In genomic region chr1:114703242-114703641, GRCh38 we compare ENCODE assay signal across 17 cellular contexts. TPM values are rescaled to one million over a fixed set of nuclear protein-coding genes. Genes with fewer than 3 reads are reported as not detected.
DNase-seq lines count a peak whose midpoint lies in the region; ATAC-seq and TF ChIP-seq lines count a peak whose summit lies in the region.
"Had no signal": no experiment of that assay in that cellular context is flagged by ENCODE, and none has a peak within 500 bp of the region (broad histone marks: within the 10 kb centered on the region; RNA-seq: fewer than 3 reads in every experiment).

No MANE protein-coding gene starts in this region.

- H3K4me1 Mint-ChIP-seq in naive thymus-derived CD4-positive, alpha-beta T cell = peaks cover 0 to 4% (median 0%) of the 10 kb centered on the region in 7 donors
- H3K4me1 Mint-ChIP-seq: H9 had no signal

- H3K27ac Mint-ChIP-seq in naive thymus-derived CD4-positive, alpha-beta T cell = peak overlapping the region in 1 of 9 donors; percentile 2
- H3K27ac Mint-ChIP-seq: activated naive CD4-positive, alpha-beta T cell treated with anti-CD3 and anti-CD28 coated beads for 36 hours; H9 had no signal

- no peaks in the 10 kb centered on the region for H3K9me3 Mint-ChIP-seq in naive thymus-derived CD4-positive, alpha-beta T cell
- H3K9me3 Mint-ChIP-seq: activated naive CD4-positive, alpha-beta T cell treated with anti-CD3 and anti-CD28 coated beads for 36 hours; H9 had no signal

- H3K4me1 ChIP-seq in naive thymus-derived CD4-positive, alpha-beta T cell (ENCODE audit: control insufficient read depth in 2 of 2, insufficient read depth in 2 of 2, low read length in 2 of 2) = no peaks in the 10 kb centered on the region
- H3K4me1 ChIP-seq: left ventricle myocardium inferior, testis had no signal

- DNase-seq in GM12865 (ENCODE audit: low read depth) (peak; percentile 58), choroid plexus epithelial cell (ENCODE audit: low read depth) (peak; percentile 21), left ventricle myocardium superior (no peak), NCI-H226 (no peak)
- DNase-seq in naive thymus-derived CD4-positive, alpha-beta T cell = no peak
- DNase-seq: activated CD4-positive, alpha-beta T cell treated with anti-CD3 and anti-CD28 coated beads for 4 hours; activated naive CD4-positive, alpha-beta T cell treated with anti-CD3 and anti-CD28 coated beads for 36 hours; foreskin melanocyte; H9; left ventricle myocardium inferior; MV-4-11; NCI-H2029; testis had no signal

- peaks cover 0 to 6% (median 0%) of the 10 kb centered on the region in 5 donors for H3K27me3 Mint-ChIP-seq in naive thymus-derived CD4-positive, alpha-beta T cell

- peaks cover 6 to 15% (median 12%) of the 10 kb centered on the region in 5 donors for H3K36me3 Mint-ChIP-seq in naive thymus-derived CD4-positive, alpha-beta T cell

- TF ChIP-seq CTCF in GM12865 (IDR thresholded peaks at IDR 0.05; ENCODE audit: insufficient read depth, low read depth, low read length, missing control alignments) = no peak
- no peak for TF ChIP-seq CTCF in choroid plexus epithelial cell (conservative IDR thresholded peaks at IDR 0.05; ENCODE audit: low read depth, low read length)

- CTCF ChIA-PET in naive thymus-derived CD4-positive, alpha-beta T cell (lab: Charles Lee) = no interaction called here

- no peak overlapping the region for H3K4me3 Mint-ChIP-seq in naive thymus-derived CD4-positive, alpha-beta T cell
- H3K4me3 Mint-ChIP-seq: activated naive CD4-positive, alpha-beta T cell treated with anti-CD3 and anti-CD28 coated beads for 36 hours; H9 had no signal

- no peaks in the 10 kb centered on the region for H3K9me3 ChIP-seq in naive thymus-derived CD4-positive, alpha-beta T cell (ENCODE audit: control insufficient read depth in 2 of 3, low read length in 3 of 3)
- H3K9me3 ChIP-seq: left ventricle myocardium inferior, testis had no signal

- intact Hi-C loops in left ventricle myocardium superior (cut with micrococcal nuclease) = no loop called here
- intact Hi-C loops in naive thymus-derived CD4-positive, alpha-beta T cell (cut with micrococcal nuclease) = no loop called here

- POLR2A ChIA-PET in naive thymus-derived CD4-positive, alpha-beta T cell (lab: Charles Lee) = interaction anchor here (0.7 kb wide), 2 partner anchors 24 to 29 kb away, joined by 3 to 6 read pairs; no protein-coding TSS in a partner anchor

- H3K27ac ChIP-seq in naive thymus-derived CD4-positive, alpha-beta T cell (ENCODE audit: low read depth, low read length) = no peak overlapping the region
- H3K27ac ChIP-seq: left ventricle myocardium inferior, testis had no signal

- H3K36me3 ChIP-seq in naive thymus-derived CD4-positive, alpha-beta T cell (ENCODE audit: control insufficient read depth in 2 of 3, insufficient read depth in 3 of 3, low read length in 3 of 3) = peaks cover 0 to 23% (median 16%) of the 10 kb centered on the region in 3 experiments

- H3K27me3 ChIP-seq in naive thymus-derived CD4-positive, alpha-beta T cell (ENCODE audit: control insufficient read depth in 2 of 2, insufficient read depth in 2 of 2, low read length in 2 of 2) = no peaks in the 10 kb centered on the region
- H3K27me3 ChIP-seq: testis had no signal

- ATAC-seq in HG02678 (IDR thresholded peaks at IDR 0.05; ENCODE audit: unreplicated experiment) (peak; percentile 64), left ventricle myocardium superior (no peak)
- ATAC-seq in naive thymus-derived CD4-positive, alpha-beta T cell = no peak

- no peak overlapping the region for H3K4me3 ChIP-seq in GM12865 (ENCODE audit: low read depth, low read length)
- H3K4me3 ChIP-seq in choroid plexus epithelial cell (ENCODE audit: low read depth, low read length) = no peak overlapping the region
- no peak overlapping the region for H3K4me3 ChIP-seq in naive thymus-derived CD4-positive, alpha-beta T cell (ENCODE audit: low read length)
- H3K4me3 ChIP-seq: left ventricle myocardium inferior, SK-N-MC, testis had no signal

RNA-seq across cellular contexts. Expression of gene AMPD1, which starts 7.9 kb away (rescaled TPM):
- 0.10 TPM for total RNA-seq in left ventricle myocardium superior
- total RNA-seq in naive thymus-derived CD4-positive, alpha-beta T cell = not detected
- not detected for polyA plus RNA-seq in naive thymus-derived CD4-positive, alpha-beta T cell
- total RNA-seq: activated naive CD4-positive, alpha-beta T cell treated with anti-CD3 and anti-CD28 coated beads for 36 hours; astrocyte; H9; left ventricle myocardium inferior; osteocyte had no signal

RNA-seq across cellular contexts. Expression of gene NRAS, which starts 13.3 kb away (rescaled TPM):
- total RNA-seq in left ventricle myocardium superior = 6.9 TPM
- total RNA-seq in naive thymus-derived CD4-positive, alpha-beta T cell = 10 to 100 TPM; 22.3 to 56.0 (median 25.0) TPM
- polyA plus RNA-seq in naive thymus-derived CD4-positive, alpha-beta T cell = 10 to 100 TPM; 15.7 to 23.4 TPM

RNA-seq across cellular contexts. Expression of gene DENND2C, which starts 33.4 kb away (rescaled TPM):
- total RNA-seq in left ventricle myocardium superior = 4.2 TPM
- 1 to 10 TPM in 3 of 5 experiments, under 1 TPM in 2; 0.27 to 1.6 (median 1.0) TPM for total RNA-seq in naive thymus-derived CD4-positive, alpha-beta T cell
- polyA plus RNA-seq in naive thymus-derived CD4-positive, alpha-beta T cell = under 1 TPM; 0.28 to 0.89 TPM

RNA-seq across cellular contexts. Expression of gene CSDE1, which starts 54.5 kb away (rescaled TPM):
- 923 TPM for total RNA-seq in left ventricle myocardium superior
- total RNA-seq in naive thymus-derived CD4-positive, alpha-beta T cell = 100 to 1,000 TPM; 378 to 638 (median 561) TPM
- 100 to 1,000 TPM; 354 to 409 TPM for polyA plus RNA-seq in naive thymus-derived CD4-positive, alpha-beta T cell

Comparison
In these comparisons a context has a peak if more than half of its experiments do, and no peak if none do; other contexts are left out.
1. DNase-seq: peak in GM12865 (single experiment) and choroid plexus epithelial cell (single experiment); none in left ventricle myocardium superior (single experiment), naive thymus-derived CD4-positive, alpha-beta T cell (0 of 9) and NCI-H226 (single experiment).